In the genomic region with DNA sequence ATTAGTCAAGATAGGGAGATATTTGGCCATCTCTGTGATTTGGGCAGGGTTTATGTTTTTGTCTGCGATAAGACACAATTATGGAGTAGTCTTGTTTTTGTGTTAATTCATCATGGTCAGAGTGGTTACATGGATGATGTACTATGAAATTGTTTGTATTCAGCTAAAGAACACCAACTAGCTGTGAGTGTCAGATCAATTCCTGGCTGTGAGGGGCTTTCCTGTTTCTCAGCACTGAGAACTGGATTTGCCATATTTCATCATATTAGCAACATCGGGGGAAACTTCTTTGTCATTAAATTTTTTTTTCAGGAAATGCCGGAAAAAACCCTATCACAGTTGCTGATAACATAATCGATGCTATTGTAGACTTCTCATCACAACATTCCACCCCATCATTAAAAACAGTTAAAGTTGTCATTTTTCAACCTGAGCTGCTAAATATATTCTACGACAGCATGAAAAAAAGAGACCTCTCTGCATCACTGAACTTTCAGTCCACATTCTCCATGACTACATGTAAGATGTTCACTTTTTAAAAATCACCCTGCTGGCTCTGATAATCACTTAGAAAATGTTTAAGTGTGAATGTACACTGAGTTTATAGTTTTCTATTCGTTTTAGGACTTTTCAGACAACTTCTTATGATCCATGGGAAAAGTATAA, we compare ENCODE assay signal across 2 cellular contexts.
TF ChIP-seq lines count a peak whose summit lies in the region.

No MANE protein-coding gene starts in this region.

TF ChIP-seq in GM12891, 5 proteins besides CTCF, POLR2A, EP300 and RAD21:
- TF ChIP-seq TAF1 (IDR thresholded peaks at IDR 0.05; ENCODE audit: low read depth, low read length) (no peak), SPI1 (IDR thresholded peaks at IDR 0.05; ENCODE audit: low read depth, low read length) (no peak), PAX5 (IDR thresholded peaks at IDR 0.05; ENCODE audit: insufficient read depth, low read length, severe bottlenecking) (no peak), POU2F2 (IDR thresholded peaks at IDR 0.05; ENCODE audit: low read depth, low read length) (no peak), POLR2AphosphoS5 (IDR thresholded peaks at IDR 0.05; ENCODE audit: low read depth, low read length) (no peak)

TF ChIP-seq in GM12878, 131 proteins besides CTCF, POLR2A, EP300 and RAD21 (continues in another document):
- TF ChIP-seq, protein P1, sequence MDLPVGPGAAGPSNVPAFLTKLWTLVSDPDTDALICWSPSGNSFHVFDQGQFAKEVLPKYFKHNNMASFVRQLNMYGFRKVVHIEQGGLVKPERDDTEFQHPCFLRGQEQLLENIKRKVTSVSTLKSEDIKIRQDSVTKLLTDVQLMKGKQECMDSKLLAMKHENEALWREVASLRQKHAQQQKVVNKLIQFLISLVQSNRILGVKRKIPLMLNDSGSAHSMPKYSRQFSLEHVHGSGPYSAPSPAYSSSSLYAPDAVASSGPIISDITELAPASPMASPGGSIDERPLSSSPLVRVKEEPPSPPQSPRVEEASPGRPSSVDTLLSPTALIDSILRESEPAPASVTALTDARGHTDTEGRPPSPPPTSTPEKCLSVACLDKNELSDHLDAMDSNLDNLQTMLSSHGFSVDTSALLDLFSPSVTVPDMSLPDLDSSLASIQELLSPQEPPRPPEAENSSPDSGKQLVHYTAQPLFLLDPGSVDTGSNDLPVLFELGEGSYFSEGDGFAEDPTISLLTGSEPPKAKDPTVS (IDR thresholded peaks at IDR 0.05; ENCODE audit: low read depth, low read length), result no peak
- TF ChIP-seq, protein P2, sequence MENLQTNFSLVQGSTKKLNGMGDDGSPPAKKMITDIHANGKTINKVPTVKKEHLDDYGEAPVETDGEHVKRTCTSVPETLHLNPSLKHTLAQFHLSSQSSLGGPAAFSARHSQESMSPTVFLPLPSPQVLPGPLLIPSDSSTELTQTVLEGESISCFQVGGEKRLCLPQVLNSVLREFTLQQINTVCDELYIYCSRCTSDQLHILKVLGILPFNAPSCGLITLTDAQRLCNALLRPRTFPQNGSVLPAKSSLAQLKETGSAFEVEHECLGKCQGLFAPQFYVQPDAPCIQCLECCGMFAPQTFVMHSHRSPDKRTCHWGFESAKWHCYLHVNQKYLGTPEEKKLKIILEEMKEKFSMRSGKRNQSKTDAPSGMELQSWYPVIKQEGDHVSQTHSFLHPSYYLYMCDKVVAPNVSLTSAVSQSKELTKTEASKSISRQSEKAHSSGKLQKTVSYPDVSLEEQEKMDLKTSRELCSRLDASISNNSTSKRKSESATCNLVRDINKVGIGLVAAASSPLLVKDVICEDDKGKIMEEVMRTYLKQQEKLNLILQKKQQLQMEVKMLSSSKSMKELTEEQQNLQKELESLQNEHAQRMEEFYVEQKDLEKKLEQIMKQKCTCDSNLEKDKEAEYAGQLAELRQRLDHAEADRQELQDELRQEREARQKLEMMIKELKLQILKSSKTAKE (IDR thresholded peaks at IDR 0.05; ENCODE audit: low read depth, poor library complexity, severe bottlenecking), result no peak
- TF ChIP-seq, protein P3, sequence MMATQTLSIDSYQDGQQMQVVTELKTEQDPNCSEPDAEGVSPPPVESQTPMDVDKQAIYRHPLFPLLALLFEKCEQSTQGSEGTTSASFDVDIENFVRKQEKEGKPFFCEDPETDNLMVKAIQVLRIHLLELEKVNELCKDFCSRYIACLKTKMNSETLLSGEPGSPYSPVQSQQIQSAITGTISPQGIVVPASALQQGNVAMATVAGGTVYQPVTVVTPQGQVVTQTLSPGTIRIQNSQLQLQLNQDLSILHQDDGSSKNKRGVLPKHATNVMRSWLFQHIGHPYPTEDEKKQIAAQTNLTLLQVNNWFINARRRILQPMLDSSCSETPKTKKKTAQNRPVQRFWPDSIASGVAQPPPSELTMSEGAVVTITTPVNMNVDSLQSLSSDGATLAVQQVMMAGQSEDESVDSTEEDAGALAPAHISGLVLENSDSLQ (IDR thresholded peaks at IDR 0.05), result peak; percentile 21; the same call in 1 of the 2 replicates
- TF ChIP-seq ASH2L (IDR thresholded peaks at IDR 0.05; ENCODE audit: borderline replicate concordance, low read depth), result no peak
- TF ChIP-seq GATAD2B (conservative IDR thresholded peaks at IDR 0.05; ENCODE audit: low read depth), result 0 out of 2 replicates have a peak, but pooled peaks have one; percentile 41
- TF ChIP-seq, protein P4, sequence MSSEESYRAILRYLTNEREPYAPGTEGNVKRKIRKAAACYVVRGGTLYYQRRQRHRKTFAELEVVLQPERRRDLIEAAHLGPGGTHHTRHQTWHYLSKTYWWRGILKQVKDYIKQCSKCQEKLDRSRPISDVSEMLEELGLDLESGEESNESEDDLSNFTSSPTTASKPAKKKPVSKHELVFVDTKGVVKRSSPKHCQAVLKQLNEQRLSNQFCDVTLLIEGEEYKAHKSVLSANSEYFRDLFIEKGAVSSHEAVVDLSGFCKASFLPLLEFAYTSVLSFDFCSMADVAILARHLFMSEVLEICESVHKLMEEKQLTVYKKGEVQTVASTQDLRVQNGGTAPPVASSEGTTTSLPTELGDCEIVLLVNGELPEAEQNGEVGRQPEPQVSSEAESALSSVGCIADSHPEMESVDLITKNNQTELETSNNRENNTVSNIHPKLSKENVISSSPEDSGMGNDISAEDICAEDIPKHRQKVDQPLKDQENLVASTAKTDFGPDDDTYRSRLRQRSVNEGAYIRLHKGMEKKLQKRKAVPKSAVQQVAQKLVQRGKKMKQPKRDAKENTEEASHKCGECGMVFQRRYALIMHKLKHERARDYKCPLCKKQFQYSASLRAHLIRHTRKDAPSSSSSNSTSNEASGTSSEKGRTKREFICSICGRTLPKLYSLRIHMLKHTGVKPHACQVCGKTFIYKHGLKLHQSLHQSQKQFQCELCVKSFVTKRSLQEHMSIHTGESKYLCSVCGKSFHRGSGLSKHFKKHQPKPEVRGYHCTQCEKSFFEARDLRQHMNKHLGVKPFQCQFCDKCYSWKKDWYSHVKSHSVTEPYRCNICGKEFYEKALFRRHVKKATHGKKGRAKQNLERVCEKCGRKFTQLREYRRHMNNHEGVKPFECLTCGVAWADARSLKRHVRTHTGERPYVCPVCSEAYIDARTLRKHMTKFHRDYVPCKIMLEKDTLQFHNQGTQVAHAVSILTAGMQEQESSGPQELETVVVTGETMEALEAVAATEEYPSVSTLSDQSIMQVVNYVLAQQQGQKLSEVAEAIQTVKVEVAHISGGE (CRISPR knock-in tag; IDR thresholded peaks at IDR 0.05), result no peak
- no peak for TF ChIP-seq RFX5 (IDR thresholded peaks at IDR 0.05; ENCODE audit: low read depth, low read length)
- no peak for TF ChIP-seq MYC (IDR thresholded peaks at IDR 0.05; ENCODE audit: insufficient read depth, insufficient read length, insufficient replicate concordance, low read length, severe bottlenecking)
- 0 out of 2 replicates have a peak, but pooled peaks have one; percentile 20 for TF ChIP-seq JUNB (IDR thresholded peaks at IDR 0.05)
- TF ChIP-seq FOXM1 (IDR thresholded peaks at IDR 0.05; ENCODE audit: low read depth, low read length), result 0 out of 2 replicates have a peak, but pooled peaks have one; percentile 6
- TF ChIP-seq, protein P5, sequence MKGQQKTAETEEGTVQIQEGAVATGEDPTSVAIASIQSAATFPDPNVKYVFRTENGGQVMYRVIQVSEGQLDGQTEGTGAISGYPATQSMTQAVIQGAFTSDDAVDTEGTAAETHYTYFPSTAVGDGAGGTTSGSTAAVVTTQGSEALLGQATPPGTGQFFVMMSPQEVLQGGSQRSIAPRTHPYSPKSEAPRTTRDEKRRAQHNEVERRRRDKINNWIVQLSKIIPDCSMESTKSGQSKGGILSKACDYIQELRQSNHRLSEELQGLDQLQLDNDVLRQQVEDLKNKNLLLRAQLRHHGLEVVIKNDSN (IDR thresholded peaks at IDR 0.05; ENCODE audit: borderline replicate concordance, extremely low read length, insufficient read depth, low read depth, low read length), result no peak
- TF ChIP-seq ZNF274 (IDR thresholded peaks at IDR 0.05; ENCODE audit: insufficient read depth, insufficient read length), result no peak
- TF ChIP-seq CREM (IDR thresholded peaks at IDR 0.05; ENCODE audit: low read depth), result no peak
- TF ChIP-seq MTA2 (IDR thresholded peaks at IDR 0.05; ENCODE audit: low read depth), result peak; percentile 70; the same call in 1 of the 2 replicates
- no peak for TF ChIP-seq RELA (IDR thresholded peaks at IDR 0.05; ENCODE audit: borderline replicate concordance, partially characterized antibody)
- TF ChIP-seq TARDBP (IDR thresholded peaks at IDR 0.05; ENCODE audit: borderline replicate concordance), result no peak
- TF ChIP-seq ZNF384 (IDR thresholded peaks at IDR 0.05; ENCODE audit: borderline replicate concordance, low read depth, low read length), result peak; percentile 56; the same call in 1 of the 2 replicates
- TF ChIP-seq DPF2 (IDR thresholded peaks at IDR 0.05), result 0 out of 2 replicates have a peak, but pooled peaks have one; percentile 60
- TF ChIP-seq, protein P6, sequence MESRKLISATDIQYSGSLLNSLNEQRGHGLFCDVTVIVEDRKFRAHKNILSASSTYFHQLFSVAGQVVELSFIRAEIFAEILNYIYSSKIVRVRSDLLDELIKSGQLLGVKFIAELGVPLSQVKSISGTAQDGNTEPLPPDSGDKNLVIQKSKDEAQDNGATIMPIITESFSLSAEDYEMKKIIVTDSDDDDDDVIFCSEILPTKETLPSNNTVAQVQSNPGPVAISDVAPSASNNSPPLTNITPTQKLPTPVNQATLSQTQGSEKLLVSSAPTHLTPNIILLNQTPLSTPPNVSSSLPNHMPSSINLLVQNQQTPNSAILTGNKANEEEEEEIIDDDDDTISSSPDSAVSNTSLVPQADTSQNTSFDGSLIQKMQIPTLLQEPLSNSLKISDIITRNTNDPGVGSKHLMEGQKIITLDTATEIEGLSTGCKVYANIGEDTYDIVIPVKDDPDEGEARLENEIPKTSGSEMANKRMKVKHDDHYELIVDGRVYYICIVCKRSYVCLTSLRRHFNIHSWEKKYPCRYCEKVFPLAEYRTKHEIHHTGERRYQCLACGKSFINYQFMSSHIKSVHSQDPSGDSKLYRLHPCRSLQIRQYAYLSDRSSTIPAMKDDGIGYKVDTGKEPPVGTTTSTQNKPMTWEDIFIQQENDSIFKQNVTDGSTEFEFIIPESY (IDR thresholded peaks at IDR 0.05), result no peak
- 0 out of 2 replicates have a peak, but pooled peaks have one; percentile 21 for TF ChIP-seq ZBED1 (IDR thresholded peaks at IDR 0.05; ENCODE audit: borderline replicate concordance)
- TF ChIP-seq KDM1A (IDR thresholded peaks at IDR 0.05; ENCODE audit: borderline replicate concordance), result no peak
- no peak for TF ChIP-seq SPI1 (IDR thresholded peaks at IDR 0.05; ENCODE audit: borderline replicate concordance, insufficient read depth, low read depth, low read length)
- no peak for TF ChIP-seq STAT3 (IDR thresholded peaks at IDR 0.05; ENCODE audit: low read depth, low read length)
- TF ChIP-seq GABPA (IDR thresholded peaks at IDR 0.05; ENCODE audit: low read depth), result no peak
- no peak for TF ChIP-seq TCF12 (IDR thresholded peaks at IDR 0.05; ENCODE audit: low read depth, low read length)
- TF ChIP-seq BHLHE40 (IDR thresholded peaks at IDR 0.05; ENCODE audit: borderline replicate concordance in 1 of 2, low read depth in 2 of 2, low read length in 1 of 2), result no peak
- TF ChIP-seq, protein P7, sequence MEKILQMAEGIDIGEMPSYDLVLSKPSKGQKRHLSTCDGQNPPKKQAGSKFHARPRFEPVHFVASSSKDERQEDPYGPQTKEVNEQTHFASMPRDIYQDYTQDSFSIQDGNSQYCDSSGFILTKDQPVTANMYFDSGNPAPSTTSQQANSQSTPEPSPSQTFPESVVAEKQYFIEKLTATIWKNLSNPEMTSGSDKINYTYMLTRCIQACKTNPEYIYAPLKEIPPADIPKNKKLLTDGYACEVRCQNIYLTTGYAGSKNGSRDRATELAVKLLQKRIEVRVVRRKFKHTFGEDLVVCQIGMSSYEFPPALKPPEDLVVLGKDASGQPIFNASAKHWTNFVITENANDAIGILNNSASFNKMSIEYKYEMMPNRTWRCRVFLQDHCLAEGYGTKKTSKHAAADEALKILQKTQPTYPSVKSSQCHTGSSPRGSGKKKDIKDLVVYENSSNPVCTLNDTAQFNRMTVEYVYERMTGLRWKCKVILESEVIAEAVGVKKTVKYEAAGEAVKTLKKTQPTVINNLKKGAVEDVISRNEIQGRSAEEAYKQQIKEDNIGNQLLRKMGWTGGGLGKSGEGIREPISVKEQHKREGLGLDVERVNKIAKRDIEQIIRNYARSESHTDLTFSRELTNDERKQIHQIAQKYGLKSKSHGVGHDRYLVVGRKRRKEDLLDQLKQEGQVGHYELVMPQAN (conservative IDR thresholded peaks at IDR 0.05), result no peak
- TF ChIP-seq BRCA1 (IDR thresholded peaks at IDR 0.05; ENCODE audit: low read depth, low read length), result no peak
- TF ChIP-seq CBX3 (IDR thresholded peaks at IDR 0.05; ENCODE audit: borderline replicate concordance, low read depth), result no peak
- no peak for TF ChIP-seq KLF5 (IDR thresholded peaks at IDR 0.05; ENCODE audit: partially characterized antibody)
- no peak for TF ChIP-seq STAT1 (conservative IDR thresholded peaks at IDR 0.05)
- no peak; the same call in none of the 2 replicates for TF ChIP-seq IKZF1 (conservative IDR thresholded peaks at IDR 0.05)
- no peak for TF ChIP-seq TCF3 (IDR thresholded peaks at IDR 0.05; ENCODE audit: borderline replicate concordance, insufficient read depth, low read depth, low read length)
- TF ChIP-seq MEF2B (IDR thresholded peaks at IDR 0.05; ENCODE audit: partially characterized antibody, poor library complexity, severe bottlenecking), result peak; percentile 20
- no peak for TF ChIP-seq SUPT20H (IDR thresholded peaks at IDR 0.05; ENCODE audit: borderline replicate concordance, control insufficient read depth, low read depth, low read length)
- no peak for TF ChIP-seq MEF2A (IDR thresholded peaks at IDR 0.05; ENCODE audit: insufficient read depth, low read depth, low read length)
- TF ChIP-seq NR2C2 (IDR thresholded peaks at IDR 0.05; ENCODE audit: borderline replicate concordance, control insufficient read depth, insufficient read length, low read depth), result no peak
- no peak for TF ChIP-seq ZSCAN29 (IDR thresholded peaks at IDR 0.05)
- TF ChIP-seq, protein P8, sequence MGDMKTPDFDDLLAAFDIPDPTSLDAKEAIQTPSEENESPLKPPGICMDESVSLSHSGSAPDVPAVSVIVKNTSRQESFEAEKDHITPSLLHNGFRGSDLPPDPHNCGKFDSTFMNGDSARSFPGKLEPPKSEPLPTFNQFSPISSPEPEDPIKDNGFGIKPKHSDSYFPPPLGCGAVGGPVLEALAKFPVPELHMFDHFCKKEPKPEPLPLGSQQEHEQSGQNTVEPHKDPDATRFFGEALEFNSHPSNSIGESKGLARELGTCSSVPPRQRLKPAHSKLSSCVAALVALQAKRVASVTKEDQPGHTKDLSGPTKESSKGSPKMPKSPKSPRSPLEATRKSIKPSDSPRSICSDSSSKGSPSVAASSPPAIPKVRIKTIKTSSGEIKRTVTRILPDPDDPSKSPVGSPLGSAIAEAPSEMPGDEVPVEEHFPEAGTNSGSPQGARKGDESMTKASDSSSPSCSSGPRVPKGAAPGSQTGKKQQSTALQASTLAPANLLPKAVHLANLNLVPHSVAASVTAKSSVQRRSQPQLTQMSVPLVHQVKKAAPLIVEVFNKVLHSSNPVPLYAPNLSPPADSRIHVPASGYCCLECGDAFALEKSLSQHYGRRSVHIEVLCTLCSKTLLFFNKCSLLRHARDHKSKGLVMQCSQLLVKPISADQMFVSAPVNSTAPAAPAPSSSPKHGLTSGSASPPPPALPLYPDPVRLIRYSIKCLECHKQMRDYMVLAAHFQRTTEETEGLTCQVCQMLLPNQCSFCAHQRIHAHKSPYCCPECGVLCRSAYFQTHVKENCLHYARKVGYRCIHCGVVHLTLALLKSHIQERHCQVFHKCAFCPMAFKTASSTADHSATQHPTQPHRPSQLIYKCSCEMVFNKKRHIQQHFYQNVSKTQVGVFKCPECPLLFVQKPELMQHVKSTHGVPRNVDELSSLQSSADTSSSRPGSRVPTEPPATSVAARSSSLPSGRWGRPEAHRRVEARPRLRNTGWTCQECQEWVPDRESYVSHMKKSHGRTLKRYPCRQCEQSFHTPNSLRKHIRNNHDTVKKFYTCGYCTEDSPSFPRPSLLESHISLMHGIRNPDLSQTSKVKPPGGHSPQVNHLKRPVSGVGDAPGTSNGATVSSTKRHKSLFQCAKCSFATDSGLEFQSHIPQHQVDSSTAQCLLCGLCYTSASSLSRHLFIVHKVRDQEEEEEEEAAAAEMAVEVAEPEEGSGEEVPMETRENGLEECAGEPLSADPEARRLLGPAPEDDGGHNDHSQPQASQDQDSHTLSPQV (IDR thresholded peaks at IDR 0.05), result no peak
